Comparison of ENCODE assay signal across 21 cellular contexts in genomic region chr11:41286751-41287150, GRCh38.
DNase-seq lines count a peak whose midpoint lies in the region; ATAC-seq and TF ChIP-seq lines count a peak whose summit lies in the region.
"Had no signal": no experiment of that assay in that cellular context is flagged by ENCODE, and none has a peak within 500 bp of the region (broad histone marks: within the 10 kb centered on the region; RNA-seq: fewer than 3 reads in every experiment).

No MANE protein-coding gene starts in this region.

- no peaks in the 10 kb centered on the region for H3K9me3 ChIP-seq in neural cell (ENCODE audit: low read length)
- H3K9me3 ChIP-seq in upper lobe of left lung = no peaks in the 10 kb centered on the region
- H3K9me3 ChIP-seq: A549; BE2C; BLaER1 treated with 17β-estradiol and CSF1 and Interleukin-3, amounts not matched to agents 10 nM and 100 nM; HAP-1 had no signal

- ATAC-seq in upper lobe of left lung (ENCODE audit: low FRiP score in 2 of 2) = no peak
- ATAC-seq: A549 had no signal

- no peak overlapping the region for H3K4me3 ChIP-seq in neural cell (ENCODE audit: low read length)
- no peak overlapping the region for H3K4me3 ChIP-seq in upper lobe of left lung
- H3K4me3 ChIP-seq: A549; BLaER1 treated with 17β-estradiol and CSF1 and Interleukin-3, amounts not matched to agents 10 nM and 100 nM; HAP-1 had no signal

- no peaks in the 10 kb centered on the region for H4K20me1 ChIP-seq in neural cell (ENCODE audit: insufficient read depth)
- H4K20me1 ChIP-seq: BLaER1 treated with 17β-estradiol and CSF1 and Interleukin-3, amounts not matched to agents 10 nM and 100 nM had no signal

- no peaks in the 10 kb centered on the region for H3K9me2 ChIP-seq in neural cell (ENCODE audit: insufficient read depth, low read length)

- DNase-seq in astrocyte of the hippocampus (ENCODE audit: low read depth, low spot score) (peak; percentile 16), kidney tubule cell (ENCODE audit: low spot score) (peak; percentile 70), ureter (ENCODE audit: low spot score) (no peak), DMS 273 (lab: John Stamatoyannopoulos, UW; ENCODE audit: unreplicated experiment) (no peak), upper lobe of left lung (no peak), NAMALWA (ENCODE audit: low spot score) (no peak)
- DNase-seq: 8988T; ACHN; AML-193; BE2C; CD4-positive, alpha-beta T cell; CD8-positive, alpha-beta memory T cell; DMS53; DMS79 treated with DMSO at 0.1 percent for 48 hours; GF-D8; GOT3; HFFc6 had no signal

- H3K36me3 ChIP-seq in neural cell (ENCODE audit: insufficient read depth, low read length) = no peaks in the 10 kb centered on the region
- no peaks in the 10 kb centered on the region for H3K36me3 ChIP-seq in upper lobe of left lung
- H3K36me3 ChIP-seq: BE2C; BLaER1 treated with 17β-estradiol and CSF1 and Interleukin-3, amounts not matched to agents 10 nM and 100 nM; HAP-1 had no signal

- no peak overlapping the region for H3K4me2 ChIP-seq in neural cell (ENCODE audit: low read length)
- H3K4me2 ChIP-seq: A549; BLaER1 treated with 17β-estradiol and CSF1 and Interleukin-3, amounts not matched to agents 10 nM and 100 nM had no signal

- no peaks in the 10 kb centered on the region for H3K27me3 ChIP-seq in neural cell (ENCODE audit: insufficient read depth, low read depth, low read length)
- no peaks in the 10 kb centered on the region for H3K27me3 ChIP-seq in upper lobe of left lung
- H3K27me3 ChIP-seq: BE2C; BLaER1 treated with 17β-estradiol and CSF1 and Interleukin-3, amounts not matched to agents 10 nM and 100 nM had no signal

- no peaks in the 10 kb centered on the region for H3K4me1 ChIP-seq in upper lobe of left lung
- H3K4me1 ChIP-seq: A549; BE2C; BLaER1 treated with 17β-estradiol and CSF1 and Interleukin-3, amounts not matched to agents 10 nM and 100 nM; HAP-1 had no signal

- TF ChIP-seq EP300 in neural cell (conservative IDR thresholded peaks at IDR 0.05; ENCODE audit: poor library complexity, severe bottlenecking) (no peak), upper lobe of left lung (IDR thresholded peaks at IDR 0.05) (no peak)

- no peaks in the 10 kb centered on the region for H3F3A ChIP-seq in neural cell (ENCODE audit: insufficient read depth, low read length, poor library complexity, severe bottlenecking)

- no peak for TF ChIP-seq POLR2A in upper lobe of left lung (IDR thresholded peaks at IDR 0.05)

- no peak overlapping the region for H3K9ac ChIP-seq in neural cell (ENCODE audit: low read length)
- H3K9ac ChIP-seq: BLaER1 treated with 17β-estradiol and CSF1 and Interleukin-3, amounts not matched to agents 10 nM and 100 nM had no signal

- no peak for TF ChIP-seq RAD21 in neural cell (conservative IDR thresholded peaks at IDR 0.05)

- H3K27ac ChIP-seq in neural cell (ENCODE audit: low read length) (peak overlapping the region; percentile 30), upper lobe of left lung (no peak overlapping the region)
- H3K27ac ChIP-seq: A549; BLaER1 treated with 17β-estradiol and CSF1 and Interleukin-3, amounts not matched to agents 10 nM and 100 nM had no signal

- H3K79me2 ChIP-seq in neural cell (replicated peaks; ENCODE audit: insufficient read depth, low read length) = no peaks in the 10 kb centered on the region

- no peak for TF ChIP-seq CTCF in neural cell (IDR thresholded peaks at IDR 0.05; ENCODE audit: poor library complexity, severe bottlenecking)
- no peak for TF ChIP-seq CTCF in upper lobe of left lung (IDR thresholded peaks at IDR 0.05)

- H2AFZ ChIP-seq in neural cell (ENCODE audit: low read depth, low read length) = no peak overlapping the region

TF ChIP-seq in neural cell, 6 proteins besides CTCF, POLR2A, EP300 and RAD21:
- TF ChIP-seq TAF1 (IDR thresholded peaks at IDR 0.05; ENCODE audit: low read depth) (no peak), MXI1 (conservative IDR thresholded peaks at IDR 0.05; ENCODE audit: poor library complexity, severe bottlenecking) (no peak), SMC3 (conservative IDR thresholded peaks at IDR 0.05; ENCODE audit: poor library complexity) (no peak), REST (IDR thresholded peaks at IDR 0.05; ENCODE audit: borderline replicate concordance) (no peak), POLR2AphosphoS5 (IDR thresholded peaks at IDR 0.05) (no peak), EZH2 (IDR thresholded peaks at IDR 0.05; ENCODE audit: borderline replicate concordance, insufficient read depth, low read length, poor library complexity, severe bottlenecking) (no peak)
TF ChIP-seq in neural cell: peak in this region for 0.

Comparison
In these comparisons a context has a peak if more than half of its experiments do, and no peak if none do; other contexts are left out.
1. DNase-seq: peak in astrocyte of the hippocampus (single experiment) and kidney tubule cell (single experiment); none in ureter (single experiment), DMS 273 (single experiment), upper lobe of left lung (0 of 2) and NAMALWA (single experiment).